ENCODE assay signal across 1 cellular context in genomic region chr1:76040327-76040868, GRCh38.
TF ChIP-seq lines count a peak whose summit lies in the region.

No MANE protein-coding gene starts in this region.

TF ChIP-seq in SK-N-SH, 30 proteins besides CTCF, POLR2A, EP300 and RAD21:
- no peak for TF ChIP-seq MAX (IDR thresholded peaks at IDR 0.05; ENCODE audit: low read depth)
- TF ChIP-seq, protein P1, sequence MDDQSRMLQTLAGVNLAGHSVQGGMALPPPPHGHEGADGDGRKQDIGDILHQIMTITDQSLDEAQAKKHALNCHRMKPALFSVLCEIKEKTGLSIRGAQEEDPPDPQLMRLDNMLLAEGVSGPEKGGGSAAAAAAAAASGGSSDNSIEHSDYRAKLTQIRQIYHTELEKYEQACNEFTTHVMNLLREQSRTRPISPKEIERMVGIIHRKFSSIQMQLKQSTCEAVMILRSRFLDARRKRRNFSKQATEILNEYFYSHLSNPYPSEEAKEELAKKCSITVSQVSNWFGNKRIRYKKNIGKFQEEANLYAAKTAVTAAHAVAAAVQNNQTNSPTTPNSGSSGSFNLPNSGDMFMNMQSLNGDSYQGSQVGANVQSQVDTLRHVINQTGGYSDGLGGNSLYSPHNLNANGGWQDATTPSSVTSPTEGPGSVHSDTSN (IDR thresholded peaks at IDR 0.05), result no peak
- TF ChIP-seq RFX5 (IDR thresholded peaks at IDR 0.05; ENCODE audit: low read length), result no peak
- TF ChIP-seq NFIC (IDR thresholded peaks at IDR 0.05; ENCODE audit: borderline replicate concordance), result no peak
- TF ChIP-seq YY1 (IDR thresholded peaks at IDR 0.05; ENCODE audit: low read depth), result no peak
- TF ChIP-seq EZH2phosphoT487 (IDR thresholded peaks at IDR 0.05; ENCODE audit: borderline replicate concordance, low read depth), result no peak
- TF ChIP-seq GATA2 (CRISPR knock-in tag; IDR thresholded peaks at IDR 0.05), result no peak
- TF ChIP-seq TCF12 (IDR thresholded peaks at IDR 0.05), result no peak
